Comparison of ENCODE assay signal across 22 cellular contexts in the genomic region with DNA sequence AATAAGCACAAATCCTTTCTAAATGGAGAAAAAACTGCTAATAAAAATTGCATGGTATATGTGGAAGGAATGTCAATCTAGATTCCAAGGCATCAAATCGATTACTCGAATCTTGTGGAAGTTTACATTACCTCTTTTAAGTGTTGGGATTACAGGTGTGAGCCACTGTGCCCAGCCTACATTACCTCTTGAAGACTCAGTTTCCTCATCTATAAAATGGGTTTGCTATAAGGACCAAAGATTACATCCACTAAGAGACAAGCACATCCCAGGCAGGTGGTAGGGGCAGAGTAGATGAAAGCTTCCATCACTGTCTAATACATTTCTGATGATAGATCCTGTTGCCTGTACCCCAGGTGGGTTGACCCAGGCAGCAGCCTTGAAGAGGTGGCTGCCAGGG.
"Had no signal": no experiment of that assay in that cellular context is flagged by ENCODE, and none has a peak within 500 bp of the region (broad histone marks: within the 10 kb centered on the region; RNA-seq: fewer than 3 reads in every experiment).

No MANE protein-coding gene starts in this region.

- H3K27me3 ChIP-seq: esophagus muscularis mucosa, foreskin keratinocyte, gastroesophageal sphincter, heart left ventricle, hepatocyte, neutrophil, pancreas, testis, tibial artery, upper lobe of left lung had no signal

- H3K27ac ChIP-seq: esophagus muscularis mucosa, foreskin keratinocyte, gastroesophageal sphincter, heart left ventricle, hepatocyte, neutrophil, pancreas, testis, tibial artery, upper lobe of left lung had no signal

- H3K4me3 ChIP-seq: esophagus muscularis mucosa, gastroesophageal sphincter, heart left ventricle, hepatocyte, lung, pancreas, smooth muscle cell, testis, tibial artery, upper lobe of left lung had no signal

- H3K4me1 ChIP-seq: esophagus muscularis mucosa, gastroesophageal sphincter, heart left ventricle, pancreas, testis had no signal

- H3K36me3 ChIP-seq: neutrophil had no signal

- DNase-seq: cerebellar nuclear complex; effector CD8-positive, alpha-beta T cell; foreskin keratinocyte; heart left ventricle; left ventricle myocardium superior; natural killer cell; pancreas; stimulated activated CD4-positive, alpha-beta T cell treated with anti-CD3 and anti-CD28 coated beads, Interleukin-12 subunit alpha, Interleukin-12 subunit beta, amount 100 ng/mL, for 4 hours; stimulated activated CD4-positive, alpha-beta T cell treated with anti-CD3 and anti-CD28 coated beads, Interleukin-1b, Interleukin-23, amount 100 ng/mL, for 48 hours; stimulated activated CD4-positive, alpha-beta T cell treated with anti-CD3 and anti-CD28 coated beads, Interleukin-4, amount 100 ng/mL, for 1 hour; stimulated activated CD8-positive, alpha-beta memory T cell treated with anti-CD3 and anti-CD28 coated beads, Interleukin-4, amount 100 ng/mL, for 48 hours; stimulated activated naive CD4-positive, alpha-beta T cell; stimulated activated naive CD8-positive, alpha-beta T cell treated with anti-CD3 and anti-CD28 coated beads, Interleukin-15, amount 100 ng/mL, for 72 hours; testis; upper lobe of left lung had no signal

- H3K9me3 ChIP-seq: esophagus muscularis mucosa, gastroesophageal sphincter, heart left ventricle, neutrophil, pancreas, testis, tibial artery, upper lobe of left lung had no signal
